In genomic region chr2:128241896-128242295, GRCh38 we compare ENCODE assay signal across 16 cellular contexts.
A peak's percentile ranks its signal among the peaks of the same experiment; 100 is the strongest.
DNase-seq lines count a peak whose midpoint lies in the region; ATAC-seq and TF ChIP-seq lines count a peak whose summit lies in the region.
"Had no signal": no experiment of that assay in that cellular context is flagged by ENCODE, and none has a peak within 500 bp of the region (broad histone marks: within the 10 kb centered on the region; RNA-seq: fewer than 3 reads in every experiment).

No MANE protein-coding gene starts in this region.

- no peak overlapping the region for H3K9ac ChIP-seq in endodermal cell (ENCODE audit: extremely low read depth, low read length, poor library complexity, severe bottlenecking)

- ATAC-seq in GM23338: peak; percentile 59; the same call in 2 of the 3 replicates
- no peak for ATAC-seq in HG03460 (IDR thresholded peaks at IDR 0.05; ENCODE audit: unreplicated experiment)

- no peaks in the 10 kb centered on the region for H4K20me1 ChIP-seq in GM23338 (replicated peaks; ENCODE audit: insufficient read depth)

- H3K9me3 Mint-ChIP-seq in GM23338: no peaks in the 10 kb centered on the region
- no peaks in the 10 kb centered on the region for H3K9me3 Mint-ChIP-seq in endodermal cell

- H3K4me3 Mint-ChIP-seq in GM23338 (no peak overlapping the region), endodermal cell (no peak overlapping the region)
- H3K4me3 Mint-ChIP-seq: CD4-positive, alpha-beta memory T cell had no signal

- H3K36me3 Mint-ChIP-seq in GM23338 (ENCODE audit: low read depth) (no peaks in the 10 kb centered on the region), endodermal cell (ENCODE audit: low read depth) (no peaks in the 10 kb centered on the region)
- H3K36me3 Mint-ChIP-seq: CD4-positive, alpha-beta memory T cell had no signal

- H3K4me1 Mint-ChIP-seq in GM23338 (peaks cover 2% of the 10 kb centered on the region; the same call in 2 of the 3 replicates), endodermal cell (peaks cover 42% of the 10 kb centered on the region)

- H3K27ac Mint-ChIP-seq in GM23338: no peak overlapping the region
- peak overlapping the region; percentile 78 for H3K27ac Mint-ChIP-seq in endodermal cell
- H3K27ac Mint-ChIP-seq: CD4-positive, alpha-beta memory T cell had no signal

- H2AFZ ChIP-seq in GM23338: no peak overlapping the region

- no peaks in the 10 kb centered on the region for H3K9me2 ChIP-seq in GM23338 (ENCODE audit: insufficient read depth)

- DNase-seq in ELF-1 (ENCODE audit: low read depth, low spot score) (peak; percentile 30), GM23338 (ENCODE audit: low spot score) (no peak), endodermal cell (peak; percentile 68), mesenteric fat pad (ENCODE audit: low spot score) (peak; percentile 59), NCI-H2171 (lab: John Stamatoyannopoulos, UW) (no peak), RPMI8226 (no peak)
- no peak for DNase-seq in NK-92 treated with Interleukin-12 subunit alpha and Interleukin-12 subunit beta, amount 100 ng/mL, for 24 hours (lab: John Stamatoyannopoulos, UW)
- DNase-seq: C1 segment of cervical spinal cord; Calu3; CD4-positive, alpha-beta memory T cell; COR-L47; DMS53; DMS79 treated with DMSO at 0.1 percent for 48 hours; H7; HCEC 1CT had no signal

- no peaks in the 10 kb centered on the region for H3K27me3 ChIP-seq in GM23338 (ENCODE audit: insufficient read depth)
- no peaks in the 10 kb centered on the region for H3K27me3 ChIP-seq in endodermal cell (ENCODE audit: control insufficient read depth, insufficient read depth, low read length, poor library complexity, severe bottlenecking)

- 84% methylated on average over 3 of the region's 3 CpGs for WGBS in endodermal cell (ENCODE audit: insufficient coverage in 1 of 2, insufficient read length in 1 of 2), 2 experiments

- no peaks in the 10 kb centered on the region for H3K79me2 ChIP-seq in GM23338 (replicated peaks; ENCODE audit: insufficient read depth)

- H3K4me3 ChIP-seq in GM23338 (no peak overlapping the region), endodermal cell (ENCODE audit: low read length) (no peak overlapping the region)

- H3K4me2 ChIP-seq in GM23338: no peak overlapping the region

- H3K4me1 ChIP-seq in GM23338 (ENCODE audit: insufficient read depth) (no peaks in the 10 kb centered on the region), endodermal cell (ENCODE audit: control insufficient read depth, insufficient read depth, low read length) (peaks cover 4% of the 10 kb centered on the region)

- no peaks in the 10 kb centered on the region for H3K9me3 ChIP-seq in endodermal cell (ENCODE audit: control insufficient read depth, low read length)

- H3F3A ChIP-seq in GM23338 (replicated peaks; ENCODE audit: low read depth): no peaks in the 10 kb centered on the region

- TF ChIP-seq CTCF in GM23338 (conservative IDR thresholded peaks at IDR 0.05; ENCODE audit: low read depth in 2 of 2): no peak
- no peak for TF ChIP-seq CTCF in endodermal cell (conservative IDR thresholded peaks at IDR 0.05)

- H3K27ac ChIP-seq in GM23338 (ENCODE audit: low read depth): no peak overlapping the region
- H3K27ac ChIP-seq in endodermal cell (ENCODE audit: low read depth, low read length): no peak overlapping the region

- H3K27me3 Mint-ChIP-seq in GM23338 (ENCODE audit: insufficient read depth, low read depth, poor library complexity) (peaks cover 5% of the 10 kb centered on the region), endodermal cell (ENCODE audit: insufficient read depth) (no peaks in the 10 kb centered on the region)
- H3K27me3 Mint-ChIP-seq: CD4-positive, alpha-beta memory T cell had no signal

- H3K36me3 ChIP-seq in GM23338 (ENCODE audit: insufficient read depth) (no peaks in the 10 kb centered on the region), endodermal cell (ENCODE audit: control insufficient read depth, insufficient read depth, low read length) (no peaks in the 10 kb centered on the region)

TF ChIP-seq in GM23338, 12 proteins besides CTCF, POLR2A, EP300 and RAD21:
- TF ChIP-seq JUNB (IDR thresholded peaks at IDR 0.05; ENCODE audit: unreplicated experiment): no peak
- TF ChIP-seq EZH2phosphoT487 (IDR thresholded peaks at IDR 0.05; ENCODE audit: unreplicated experiment): no peak
- TF ChIP-seq ZNF462 (CRISPR knock-in tag; IDR thresholded peaks at IDR 0.05): no peak
- no peak for TF ChIP-seq ZNF114 (CRISPR knock-in tag; IDR thresholded peaks at IDR 0.05)
- TF ChIP-seq EZH2 (IDR thresholded peaks at IDR 0.05; ENCODE audit: low read depth, unreplicated experiment): no peak
- TF ChIP-seq ETS1 (IDR thresholded peaks at IDR 0.05): no peak
- no peak for TF ChIP-seq NANOG (IDR thresholded peaks at IDR 0.05; ENCODE audit: borderline replicate concordance)

Comparison
In these comparisons a context has a peak if more than half of its experiments do, and no peak if none do; other contexts are left out.
1. DNase-seq: peak in ELF-1 (single experiment), endodermal cell (single experiment) and mesenteric fat pad (single experiment); none in GM23338 (single experiment), NCI-H2171 (single experiment), NK-92 treated with Interleukin-12 subunit alpha and Interleukin-12 subunit beta, amount 100 ng/mL, for 24 hours (single experiment) and RPMI8226 (single experiment).